Comparison of ENCODE assay signal across 20 cellular contexts in genomic region chr11:103744496-103745153, GRCh38.
DNase-seq lines count a peak whose midpoint lies in the region; ATAC-seq, FAIRE-seq and TF ChIP-seq lines count a peak whose summit lies in the region.
"Had no signal": no experiment of that assay in that cellular context is flagged by ENCODE, and none has a peak within 500 bp of the region (broad histone marks: within the 10 kb centered on the region; RNA-seq: fewer than 3 reads in every experiment).

No MANE protein-coding gene starts in this region.

- FAIRE-seq in GM18507 (lab: Jason Lieb, UNC), result peak; percentile 64
- FAIRE-seq: bronchial epithelial cell, G401.6 had no signal

- H3K79me2 ChIP-seq in OCI-LY7 (ENCODE audit: insufficient read depth, low read depth, low read length), result no peaks in the 10 kb centered on the region
- H3K79me2 ChIP-seq: parathyroid adenoma had no signal

- H3K27me3 ChIP-seq in right cardiac atrium (ENCODE audit: control insufficient read depth, insufficient read depth), result no peaks in the 10 kb centered on the region
- H3K27me3 ChIP-seq: dorsolateral prefrontal cortex had no signal

- peak overlapping the region; percentile 25 for H3K4me3 ChIP-seq in OCI-LY7 (ENCODE audit: low read depth, low read length, poor library complexity, severe bottlenecking)
- no peak overlapping the region for H3K4me3 ChIP-seq in right cardiac atrium (ENCODE audit: low read length)
- H3K4me3 ChIP-seq: dorsolateral prefrontal cortex had no signal

- H3K36me3 ChIP-seq in OCI-LY7 (ENCODE audit: insufficient read depth, low read length), result no peaks in the 10 kb centered on the region
- H3K36me3 ChIP-seq: WERI-Rb-1 had no signal

- no peak for TF ChIP-seq CTCF in OCI-LY7 (conservative IDR thresholded peaks at IDR 0.05; ENCODE audit: low read length)

- DNase-seq in GM18507 (ENCODE audit: extremely low spot score, insufficient read length, low read depth), result no peak
- peak; percentile 35 for DNase-seq in OCI-LY7 (ENCODE audit: low spot score)
- no peak for DNase-seq in right cardiac atrium
- no peak for DNase-seq in NCI-H1417 treated with DMSO at 0.1 percent for 48 hours (lab: John Stamatoyannopoulos, UW)
- DNase-seq in head of caudate nucleus, result no peak
- DNase-seq: activated CD8-positive, alpha-beta T cell treated with anti-CD3 and anti-CD28 coated beads, Interleukin-2, amount 10 ng/mL, durations not matched to agents 7 days and 5 days; activated T-cell treated with anti-CD3 and anti-CD28 coated beads, Interleukin-2, amount 50 U/mL, for 72 hours; COR-L47; dorsolateral prefrontal cortex; NCI-H2029; RPMI8226; WERI-Rb-1 had no signal

- H3K4me1 ChIP-seq in OCI-LY7 (ENCODE audit: insufficient read depth, low read length, poor library complexity, severe bottlenecking) (peaks cover 15% of the 10 kb centered on the region), right cardiac atrium (ENCODE audit: control insufficient read depth, insufficient read depth, low read length) (no peaks in the 10 kb centered on the region)
- H3K4me1 ChIP-seq: parathyroid adenoma had no signal

- CTCF ChIA-PET in OCI-LY7 (lab: Charles Lee; ENCODE audit: unreplicated experiment), result interaction anchor here (1.0 kb wide), 1 partner anchor 418 kb away, joined by 3 read pairs; no protein-coding TSS in a partner anchor

- WGBS in right cardiac atrium, result 66% methylated on average over 2 of the region's 2 CpGs

- ATAC-seq in GM19463 (IDR thresholded peaks at IDR 0.05; ENCODE audit: unreplicated experiment) (peak; percentile 84), HG03159 (IDR thresholded peaks at IDR 0.05; ENCODE audit: unreplicated experiment) (peak; percentile 78), right cardiac atrium (no peak), GM19328 (IDR thresholded peaks at IDR 0.05; ENCODE audit: unreplicated experiment) (no peak)
- ATAC-seq: activated CD8-positive, alpha-beta T cell treated with anti-CD3 and anti-CD28 coated beads, Interleukin-2, amount 10 ng/mL, durations not matched to agents 7 days and 5 days; activated T-cell treated with anti-CD3 and anti-CD28 coated beads, Interleukin-2, amount 50 U/mL, for 72 hours; esophagus mucosa; HCT116 had no signal

- intact Hi-C loops in OCI-LY7 (cut with micrococcal nuclease; ENCODE audit: unreplicated experiment), result no loop called here
- intact Hi-C loops in right cardiac atrium (cut with DNase I), result no loop called here
- intact Hi-C loops in head of caudate nucleus (cut with DNase I), result no loop called here

- no peaks in the 10 kb centered on the region for H3K9me2 ChIP-seq in OCI-LY7 (ENCODE audit: insufficient read depth, low read length)

- POLR2A ChIA-PET in OCI-LY7 (lab: Charles Lee), result no interaction called here

- H3K27ac ChIP-seq in OCI-LY7 (ENCODE audit: low read depth, low read length, poor library complexity, severe bottlenecking) (peak overlapping the region; percentile 31), right cardiac atrium (ENCODE audit: low read length) (no peak overlapping the region)
- H3K27ac ChIP-seq: dorsolateral prefrontal cortex, parathyroid adenoma, WERI-Rb-1 had no signal

- no TSS peak for BruUV-seq in OCI-LY7 (replicated peaks; lab: Mats Ljungman, UMichigan)

- peak overlapping the region; percentile 48 for H3K4me2 ChIP-seq in OCI-LY7 (ENCODE audit: low read length)

- 0 out of 2 replicates have a peak overlapping the region, but pooled peaks have one; percentile 23 for H2AFZ ChIP-seq in OCI-LY7 (ENCODE audit: low read length)
- H2AFZ ChIP-seq: parathyroid adenoma had no signal

- H3K9me3 ChIP-seq in OCI-LY7 (ENCODE audit: low read length) (peaks cover 8% of the 10 kb centered on the region; the same call in 1 of the 2 replicates), right cardiac atrium (ENCODE audit: control insufficient read depth, low read length) (no peaks in the 10 kb centered on the region)

- H4K20me1 ChIP-seq in OCI-LY7 (ENCODE audit: insufficient read depth, low read length), result no peaks in the 10 kb centered on the region

Comparison
In these comparisons a context has a peak if more than half of its experiments do, and no peak if none do; other contexts are left out.
1. ATAC-seq: peak in GM19463 (single experiment) and HG03159 (single experiment); none in right cardiac atrium (0 of 2) and GM19328 (single experiment).